Comparison of ENCODE assay signal across 15 cellular contexts in genomic region chr4:86730310-86730709, GRCh38.
DNase-seq lines count a peak whose midpoint lies in the region; ATAC-seq, FAIRE-seq and TF ChIP-seq lines count a peak whose summit lies in the region.
"Had no signal": no experiment of that assay in that cellular context is flagged by ENCODE, and none has a peak within 500 bp of the region (broad histone marks: within the 10 kb centered on the region; RNA-seq: fewer than 3 reads in every experiment).

No MANE protein-coding gene starts in this region.

- H2BK15ac ChIP-seq in mesendoderm (replicated peaks; ENCODE audit: low read depth): no peak overlapping the region

- H3K23ac ChIP-seq in mesendoderm (ENCODE audit: low read length): no peak overlapping the region

- no peak overlapping the region for H4K5ac ChIP-seq in mesendoderm (ENCODE audit: low read length)

- no peak overlapping the region for H2AK5ac ChIP-seq in mesendoderm (ENCODE audit: low read length)

- peaks cover 10% of the 10 kb centered on the region for H3K36me3 ChIP-seq in NT2/D1 (ENCODE audit: insufficient read depth, insufficient read length, low read length)
- H3K36me3 ChIP-seq in bronchial epithelial cell (ENCODE audit: control insufficient read depth, insufficient read depth, low read length): peaks cover 4% of the 10 kb centered on the region
- no peaks in the 10 kb centered on the region for H3K36me3 ChIP-seq in mesendoderm (ENCODE audit: control insufficient read depth, insufficient read depth, low read length)
- H3K36me3 ChIP-seq: heart right ventricle, SJSA1 had no signal

- H3K9ac ChIP-seq in NT2/D1 (ENCODE audit: insufficient read length, low read depth) (no peak overlapping the region), mesendoderm (ENCODE audit: low read length) (no peak overlapping the region)

- WGBS in mesendoderm (ENCODE audit: extremely low coverage, insufficient coverage, low lambda C conversion rate): no CpG with 5 or more reads among the region's 10 CpGs

- H3K18ac ChIP-seq in mesendoderm (ENCODE audit: low read length): no peak overlapping the region

- H3K4me2 ChIP-seq in mesendoderm (ENCODE audit: low read length): no peak overlapping the region

- no peak overlapping the region for H2BK120ac ChIP-seq in mesendoderm (ENCODE audit: low read depth, low read length)

- no peak overlapping the region for H3K4me3 ChIP-seq in NT2/D1 (ENCODE audit: insufficient read length, low read depth)
- no peak overlapping the region for H3K4me3 ChIP-seq in bronchial epithelial cell (ENCODE audit: low read depth, low read length)
- no peak overlapping the region for H3K4me3 ChIP-seq in mesendoderm (ENCODE audit: low read length)
- H3K4me3 ChIP-seq: heart right ventricle, SJSA1 had no signal

- H3K79me2 ChIP-seq in mesendoderm (ENCODE audit: control insufficient read depth, insufficient read depth, low read length): no peaks in the 10 kb centered on the region

- peak; percentile 77 for FAIRE-seq in bronchial epithelial cell (lab: Jason Lieb, UNC)

- no peak for ATAC-seq in HG03025 (IDR thresholded peaks at IDR 0.05; ENCODE audit: low FRiP score, unreplicated experiment)
- ATAC-seq: heart right ventricle; stimulated activated naive CD8-positive, alpha-beta T cell treated with anti-CD3 and anti-CD28 coated beads, Interleukin-15, Interleukin-2, amounts not matched to agents 100 U/mL and 50 U/mL, for 24 hours had no signal

- H2BK5ac ChIP-seq in mesendoderm (ENCODE audit: low read length): no peak overlapping the region

- no peak overlapping the region for H4K8ac ChIP-seq in mesendoderm (ENCODE audit: low read depth, low read length)

- H3K27me3 ChIP-seq in NT2/D1 (ENCODE audit: insufficient read depth, insufficient read length) (no peaks in the 10 kb centered on the region), bronchial epithelial cell (ENCODE audit: control insufficient read depth, insufficient read depth, low read length) (no peaks in the 10 kb centered on the region), mesendoderm (ENCODE audit: insufficient read depth, low read length, poor library complexity) (no peaks in the 10 kb centered on the region)
- H3K27me3 ChIP-seq: heart right ventricle, SJSA1 had no signal

- no peak overlapping the region for H3K4ac ChIP-seq in mesendoderm (ENCODE audit: low read depth, low read length)

- H3K4me1 ChIP-seq in NT2/D1 (ENCODE audit: insufficient read depth, insufficient read length) (peaks cover 2% of the 10 kb centered on the region), mesendoderm (ENCODE audit: control insufficient read depth, low read depth, low read length) (no peaks in the 10 kb centered on the region)
- H3K4me1 ChIP-seq: heart right ventricle, SJSA1 had no signal

- H3K27ac ChIP-seq in mesendoderm (ENCODE audit: low read depth, low read length): no peak overlapping the region
- H3K27ac ChIP-seq: 22Rv1, heart right ventricle, SJSA1 had no signal

- DNase-seq in DMS53 (lab: John Stamatoyannopoulos, UW): peak; percentile 1
- DNase-seq in DMS53 treated with DMSO at 0.1 percent for 48 hours (lab: John Stamatoyannopoulos, UW; ENCODE audit: unreplicated experiment): no peak
- DNase-seq in NT2/D1 (ENCODE audit: low read depth, low spot score): peak; percentile 49
- DNase-seq in bronchial epithelial cell (ENCODE audit: low read depth): no peak
- DNase-seq in mesendoderm: peak; percentile 52
- no peak for DNase-seq in NOMO-1 treated with DMSO at 0.1 percent for 48 hours (lab: John Stamatoyannopoulos, UW; ENCODE audit: unreplicated experiment)
- no peak for DNase-seq in NCI-H1436 (lab: John Stamatoyannopoulos, UW)
- DNase-seq: heart right ventricle; midbrain; NCI-H2029 treated with DMSO at 0.1 percent for 48 hours; stimulated activated CD4-positive, alpha-beta T cell treated with anti-CD3 and anti-CD28 coated beads, Interleukin-15, amount 100 ng/mL, for 24 hours; stimulated activated naive CD8-positive, alpha-beta T cell treated with anti-CD3 and anti-CD28 coated beads, Interleukin-15, Interleukin-2, amounts not matched to agents 100 U/mL and 50 U/mL, for 24 hours had no signal

- no peaks in the 10 kb centered on the region for H3K79me1 ChIP-seq in mesendoderm (ENCODE audit: low read length)

- TF ChIP-seq CTCF in bronchial epithelial cell (IDR thresholded peaks at IDR 0.05; ENCODE audit: insufficient read depth, low read length, severe bottlenecking): no peak

- H3K9me3 ChIP-seq in NT2/D1 (ENCODE audit: insufficient read depth, low read length): 0 out of 2 replicates have a peak, but pooled peaks cover 7% of the 10 kb centered on the region
- H3K9me3 ChIP-seq: SJSA1 had no signal

- H3K56ac ChIP-seq in mesendoderm (ENCODE audit: low read length): no peak overlapping the region

Comparison
In these comparisons a context has a peak if more than half of its experiments do, and no peak if none do; other contexts are left out.
1. DNase-seq: peak in DMS53 (single experiment), NT2/D1 (single experiment) and mesendoderm (single experiment); none in DMS53 treated with DMSO at 0.1 percent for 48 hours (single experiment), bronchial epithelial cell (single experiment), NOMO-1 treated with DMSO at 0.1 percent for 48 hours (single experiment) and NCI-H1436 (single experiment).